1 cellular context compared by ENCODE assay signal in genomic region chr9:137021979-137022619, GRCh38.
A peak's percentile ranks its signal among the peaks of the same experiment; 100 is the strongest.
TF ChIP-seq lines count a peak whose summit lies in the region.

No MANE protein-coding gene starts in this region.

TF ChIP-seq in HEK293, 187 proteins besides CTCF, POLR2A, EP300 and RAD21 (continued from another document):
- TF ChIP-seq, protein P1, sequence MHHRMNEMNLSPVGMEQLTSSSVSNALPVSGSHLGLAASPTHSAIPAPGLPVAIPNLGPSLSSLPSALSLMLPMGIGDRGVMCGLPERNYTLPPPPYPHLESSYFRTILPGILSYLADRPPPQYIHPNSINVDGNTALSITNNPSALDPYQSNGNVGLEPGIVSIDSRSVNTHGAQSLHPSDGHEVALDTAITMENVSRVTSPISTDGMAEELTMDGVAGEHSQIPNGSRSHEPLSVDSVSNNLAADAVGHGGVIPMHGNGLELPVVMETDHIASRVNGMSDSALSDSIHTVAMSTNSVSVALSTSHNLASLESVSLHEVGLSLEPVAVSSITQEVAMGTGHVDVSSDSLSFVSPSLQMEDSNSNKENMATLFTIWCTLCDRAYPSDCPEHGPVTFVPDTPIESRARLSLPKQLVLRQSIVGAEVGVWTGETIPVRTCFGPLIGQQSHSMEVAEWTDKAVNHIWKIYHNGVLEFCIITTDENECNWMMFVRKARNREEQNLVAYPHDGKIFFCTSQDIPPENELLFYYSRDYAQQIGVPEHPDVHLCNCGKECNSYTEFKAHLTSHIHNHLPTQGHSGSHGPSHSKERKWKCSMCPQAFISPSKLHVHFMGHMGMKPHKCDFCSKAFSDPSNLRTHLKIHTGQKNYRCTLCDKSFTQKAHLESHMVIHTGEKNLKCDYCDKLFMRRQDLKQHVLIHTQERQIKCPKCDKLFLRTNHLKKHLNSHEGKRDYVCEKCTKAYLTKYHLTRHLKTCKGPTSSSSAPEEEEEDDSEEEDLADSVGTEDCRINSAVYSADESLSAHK (tag by site-specific recombination; IDR thresholded peaks at IDR 0.05): no peak
- TF ChIP-seq, protein P2, sequence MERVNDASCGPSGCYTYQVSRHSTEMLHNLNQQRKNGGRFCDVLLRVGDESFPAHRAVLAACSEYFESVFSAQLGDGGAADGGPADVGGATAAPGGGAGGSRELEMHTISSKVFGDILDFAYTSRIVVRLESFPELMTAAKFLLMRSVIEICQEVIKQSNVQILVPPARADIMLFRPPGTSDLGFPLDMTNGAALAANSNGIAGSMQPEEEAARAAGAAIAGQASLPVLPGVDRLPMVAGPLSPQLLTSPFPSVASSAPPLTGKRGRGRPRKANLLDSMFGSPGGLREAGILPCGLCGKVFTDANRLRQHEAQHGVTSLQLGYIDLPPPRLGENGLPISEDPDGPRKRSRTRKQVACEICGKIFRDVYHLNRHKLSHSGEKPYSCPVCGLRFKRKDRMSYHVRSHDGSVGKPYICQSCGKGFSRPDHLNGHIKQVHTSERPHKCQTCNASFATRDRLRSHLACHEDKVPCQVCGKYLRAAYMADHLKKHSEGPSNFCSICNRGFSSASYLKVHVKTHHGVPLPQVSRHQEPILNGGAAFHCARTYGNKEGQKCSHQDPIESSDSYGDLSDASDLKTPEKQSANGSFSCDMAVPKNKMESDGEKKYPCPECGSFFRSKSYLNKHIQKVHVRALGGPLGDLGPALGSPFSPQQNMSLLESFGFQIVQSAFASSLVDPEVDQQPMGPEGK (tag by site-specific recombination; IDR thresholded peaks at IDR 0.05): peak; percentile 84
- no peak for TF ChIP-seq TCF7L2 (IDR thresholded peaks at IDR 0.05; ENCODE audit: borderline replicate concordance, low read depth, low read length)
- no peak for TF ChIP-seq ZNF350 (tag by site-specific recombination; IDR thresholded peaks at IDR 0.05)
- peak; percentile 50 for TF ChIP-seq ZBTB8A (tag by site-specific recombination; IDR thresholded peaks at IDR 0.05)
- peak; percentile 84 for TF ChIP-seq ZFP69B (tag by site-specific recombination; IDR thresholded peaks at IDR 0.05)
- peak; percentile 67; the same call in 1 of the 2 replicates for TF ChIP-seq BCL11A (tag by site-specific recombination; IDR thresholded peaks at IDR 0.05; ENCODE audit: low read depth)
- TF ChIP-seq KLF1 (tag by site-specific recombination; IDR thresholded peaks at IDR 0.05): peak; percentile 97
- TF ChIP-seq, protein P3, sequence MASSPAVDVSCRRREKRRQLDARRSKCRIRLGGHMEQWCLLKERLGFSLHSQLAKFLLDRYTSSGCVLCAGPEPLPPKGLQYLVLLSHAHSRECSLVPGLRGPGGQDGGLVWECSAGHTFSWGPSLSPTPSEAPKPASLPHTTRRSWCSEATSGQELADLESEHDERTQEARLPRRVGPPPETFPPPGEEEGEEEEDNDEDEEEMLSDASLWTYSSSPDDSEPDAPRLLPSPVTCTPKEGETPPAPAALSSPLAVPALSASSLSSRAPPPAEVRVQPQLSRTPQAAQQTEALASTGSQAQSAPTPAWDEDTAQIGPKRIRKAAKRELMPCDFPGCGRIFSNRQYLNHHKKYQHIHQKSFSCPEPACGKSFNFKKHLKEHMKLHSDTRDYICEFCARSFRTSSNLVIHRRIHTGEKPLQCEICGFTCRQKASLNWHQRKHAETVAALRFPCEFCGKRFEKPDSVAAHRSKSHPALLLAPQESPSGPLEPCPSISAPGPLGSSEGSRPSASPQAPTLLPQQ (tag by site-specific recombination; IDR thresholded peaks at IDR 0.05): peak; percentile 52; the same call in 1 of the 2 replicates
- 0 out of 2 replicates have a peak, but pooled peaks have one; percentile 43 for TF ChIP-seq KLF10 (tag by site-specific recombination; IDR thresholded peaks at IDR 0.05)
- TF ChIP-seq ZNF335 (tag by site-specific recombination; conservative IDR thresholded peaks at IDR 0.05): no peak
- no peak for TF ChIP-seq ZNF747 (tag by site-specific recombination; IDR thresholded peaks at IDR 0.05)
- TF ChIP-seq SP3 (tag by site-specific recombination; IDR thresholded peaks at IDR 0.05): peak; percentile 62; the same call in 1 of the 2 replicates
- TF ChIP-seq, protein P4, sequence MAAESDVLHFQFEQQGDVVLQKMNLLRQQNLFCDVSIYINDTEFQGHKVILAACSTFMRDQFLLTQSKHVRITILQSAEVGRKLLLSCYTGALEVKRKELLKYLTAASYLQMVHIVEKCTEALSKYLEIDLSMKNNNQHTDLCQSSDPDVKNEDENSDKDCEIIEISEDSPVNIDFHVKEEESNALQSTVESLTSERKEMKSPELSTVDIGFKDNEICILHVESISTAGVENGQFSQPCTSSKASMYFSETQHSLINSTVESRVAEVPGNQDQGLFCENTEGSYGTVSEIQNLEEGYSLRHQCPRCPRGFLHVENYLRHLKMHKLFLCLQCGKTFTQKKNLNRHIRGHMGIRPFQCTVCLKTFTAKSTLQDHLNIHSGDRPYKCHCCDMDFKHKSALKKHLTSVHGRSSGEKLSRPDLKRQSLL (tag by site-specific recombination; IDR thresholded peaks at IDR 0.05): no peak
- peak; percentile 13; the same call in 1 of the 2 replicates for TF ChIP-seq HIC1 (tag by site-specific recombination; IDR thresholded peaks at IDR 0.05)
- no peak for TF ChIP-seq YY2 (tag by site-specific recombination; IDR thresholded peaks at IDR 0.05)
- TF ChIP-seq, protein P5, sequence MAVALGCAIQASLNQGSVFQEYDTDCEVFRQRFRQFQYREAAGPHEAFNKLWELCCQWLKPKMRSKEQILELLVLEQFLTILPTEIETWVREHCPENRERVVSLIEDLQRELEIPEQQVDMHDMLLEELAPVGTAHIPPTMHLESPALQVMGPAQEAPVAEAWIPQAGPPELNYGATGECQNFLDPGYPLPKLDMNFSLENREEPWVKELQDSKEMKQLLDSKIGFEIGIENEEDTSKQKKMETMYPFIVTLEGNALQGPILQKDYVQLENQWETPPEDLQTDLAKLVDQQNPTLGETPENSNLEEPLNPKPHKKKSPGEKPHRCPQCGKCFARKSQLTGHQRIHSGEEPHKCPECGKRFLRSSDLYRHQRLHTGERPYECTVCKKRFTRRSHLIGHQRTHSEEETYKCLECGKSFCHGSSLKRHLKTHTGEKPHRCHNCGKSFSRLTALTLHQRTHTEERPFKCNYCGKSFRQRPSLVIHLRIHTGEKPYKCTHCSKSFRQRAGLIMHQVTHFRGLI (tag by site-specific recombination; IDR thresholded peaks at IDR 0.05): peak; percentile 87
- TF ChIP-seq ZNF596 (tag by site-specific recombination; IDR thresholded peaks at IDR 0.05): no peak
- TF ChIP-seq SP2 (tag by site-specific recombination; IDR thresholded peaks at IDR 0.05): peak; percentile 84
- no peak for TF ChIP-seq ZNF223 (tag by site-specific recombination; IDR thresholded peaks at IDR 0.05)
